21 cellular contexts compared by ENCODE assay signal in the genomic region with DNA sequence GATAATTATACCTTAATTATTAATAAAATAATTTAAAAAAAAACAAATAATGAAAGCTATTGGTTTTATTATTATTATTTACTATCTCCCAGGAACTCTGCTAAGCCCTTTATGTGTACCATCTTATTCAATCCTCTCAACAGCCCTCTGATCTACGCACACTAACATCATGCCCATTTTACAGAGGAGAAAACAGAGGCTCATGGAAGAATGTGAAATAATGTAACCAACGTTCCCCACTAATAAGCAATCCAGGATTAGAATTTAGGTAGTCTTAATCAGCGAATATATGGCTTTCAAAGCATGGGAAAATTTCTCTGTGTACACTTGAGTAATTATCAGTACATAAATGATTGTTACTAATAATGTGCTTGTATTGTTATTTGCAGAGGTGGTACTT.
DNase-seq lines count a peak whose midpoint lies in the region; ATAC-seq, FAIRE-seq and TF ChIP-seq lines count a peak whose summit lies in the region.
"Had no signal": no experiment of that assay in that cellular context is flagged by ENCODE, and none has a peak within 500 bp of the region (broad histone marks: within the 10 kb centered on the region; RNA-seq: fewer than 3 reads in every experiment).

No MANE protein-coding gene starts in this region.

- H3K27me3 ChIP-seq in HepG2 (ENCODE audit: control insufficient read depth in 1 of 2, insufficient read depth in 2 of 2, low read length in 2 of 2): no peaks in the 10 kb centered on the region
- no peaks in the 10 kb centered on the region for H3K27me3 ChIP-seq in right lobe of liver
- no peaks in the 10 kb centered on the region for H3K27me3 ChIP-seq in foreskin keratinocyte

- DNase-seq in HepG2 (ENCODE audit: low spot score) (no peak), right lobe of liver (no peak), epithelial cell of prostate (ENCODE audit: low read depth, low spot score) (no peak), foreskin keratinocyte (no peak), dedifferentiated amniotic fluid mesenchymal stem cell (ENCODE audit: extremely low spot score) (no peak)
- DNase-seq: 8988T; C1 segment of cervical spinal cord; Calu3; CD4-positive, alpha-beta memory T cell; COR-L47; DMS53; DMS79 treated with DMSO at 0.1 percent for 48 hours; GF-D8; H7; HCEC 1CT had no signal

- no peak overlapping the region for H3K4me2 ChIP-seq in HepG2 (ENCODE audit: low read depth, low read length)

- no peaks in the 10 kb centered on the region for H3K4me1 Mint-ChIP-seq in stimulated activated memory B cell treated with anti-CD40 and anti-IgM and Interleukin-4, amounts not matched to agents 10 μg/mL and 1 μg/mL and 100 μg/mL, for 72 hours
- H3K4me1 Mint-ChIP-seq: CD4-positive, alpha-beta memory T cell had no signal

- TF ChIP-seq EP300 in HepG2 (IDR thresholded peaks at IDR 0.05; ENCODE audit: low read depth in 2 of 2, low read length in 2 of 2) (no peak), HepG2 (CRISPR knock-in tag; IDR thresholded peaks at IDR 0.05; ENCODE audit: borderline replicate concordance) (no peak)

- no TSS peak for BruUV-seq in HepG2 (replicated peaks; lab: Mats Ljungman, UMichigan)

- intact Hi-C loops in HepG2 (cut with micrococcal nuclease; ENCODE audit: unreplicated experiment) (no loop called here), right lobe of liver (cut with DNase I) (no loop called here)

- POLR2A ChIA-PET in HepG2 (lab: Yijun Ruan, JAX): no interaction called here

- no peak for TF ChIP-seq RAD21 in HepG2 (CRISPR knock-in tag; IDR thresholded peaks at IDR 0.05)

- H3K27ac Mint-ChIP-seq in stimulated activated memory B cell treated with anti-CD40 and anti-IgM and Interleukin-4, amounts not matched to agents 10 μg/mL and 1 μg/mL and 100 μg/mL, for 72 hours: no peak overlapping the region
- H3K27ac Mint-ChIP-seq: CD4-positive, alpha-beta memory T cell had no signal

- no peaks in the 10 kb centered on the region for H3K36me3 Mint-ChIP-seq in stimulated activated memory B cell treated with anti-CD40 and anti-IgM and Interleukin-4, amounts not matched to agents 10 μg/mL and 1 μg/mL and 100 μg/mL, for 72 hours

- no peak overlapping the region for H3K4me3 ChIP-seq in HepG2 (replicated peaks in 1 of 3; ENCODE audit: insufficient read depth in 1 of 3, low read depth in 2 of 3, low read length in 3 of 3)
- no peak overlapping the region for H3K4me3 ChIP-seq in right lobe of liver
- H3K4me3 ChIP-seq: GM23248 had no signal

- TF ChIP-seq CTCF in HepG2 (CRISPR knock-in tag; IDR thresholded peaks at IDR 0.05): no peak
- no peak for TF ChIP-seq CTCF in right lobe of liver (IDR thresholded peaks at IDR 0.05)
- TF ChIP-seq CTCF in foreskin keratinocyte (conservative IDR thresholded peaks at IDR 0.05): no peak

- peaks cover 3% of the 10 kb centered on the region for H3K9me3 Mint-ChIP-seq in stimulated activated memory B cell treated with anti-CD40 and anti-IgM and Interleukin-4, amounts not matched to agents 10 μg/mL and 1 μg/mL and 100 μg/mL, for 72 hours

- TF ChIP-seq POLR2A in HepG2 (IDR thresholded peaks at IDR 0.05; ENCODE audit: insufficient read depth in 1 of 2, low read depth in 2 of 2, low read length in 2 of 2) (no peak), right lobe of liver (IDR thresholded peaks at IDR 0.05) (no peak)

- ATAC-seq in HepG2 (no peak), right lobe of liver (no peak), foreskin keratinocyte (no peak), GM19452 (IDR thresholded peaks at IDR 0.05; ENCODE audit: unreplicated experiment) (no peak)
- ATAC-seq in stimulated activated memory B cell treated with anti-CD40 and anti-IgM and Interleukin-4, amounts not matched to agents 10 μg/mL and 1 μg/mL and 100 μg/mL, for 72 hours: no peak

- no peaks in the 10 kb centered on the region for H3K4me1 ChIP-seq in HepG2 (ENCODE audit: insufficient read depth, low read length)
- no peaks in the 10 kb centered on the region for H3K4me1 ChIP-seq in right lobe of liver
- no peaks in the 10 kb centered on the region for H3K4me1 ChIP-seq in foreskin keratinocyte

- no peak overlapping the region for H3K9ac ChIP-seq in HepG2 (ENCODE audit: insufficient read depth, low read depth, low read length)
- H3K9ac ChIP-seq: GM23248 had no signal

- no peaks in the 10 kb centered on the region for H3K79me2 ChIP-seq in HepG2 (ENCODE audit: insufficient read depth, low read length)

- peaks cover 25% of the 10 kb centered on the region for H3K27me3 Mint-ChIP-seq in stimulated activated memory B cell treated with anti-CD40 and anti-IgM and Interleukin-4, amounts not matched to agents 10 μg/mL and 1 μg/mL and 100 μg/mL, for 72 hours

- no peaks in the 10 kb centered on the region for H4K20me1 ChIP-seq in HepG2 (ENCODE audit: insufficient read depth, low read length)

- in situ Hi-C loops in HepG2 (cut with HindIII; ENCODE audit: extremely low pct_ligation_motif_present, low pct_unique_long_range_greater_than_20kb): no loop called here

- H3K4me3 Mint-ChIP-seq in stimulated activated memory B cell treated with anti-CD40 and anti-IgM and Interleukin-4, amounts not matched to agents 10 μg/mL and 1 μg/mL and 100 μg/mL, for 72 hours: no peak overlapping the region
- H3K4me3 Mint-ChIP-seq: CD4-positive, alpha-beta memory T cell had no signal

- CTCF ChIA-PET in HepG2 (lab: Yijun Ruan, JAX; ENCODE audit: low intra/inter-chr PET ratio, low total read pairs): no interaction called here

- H3K9me3 ChIP-seq in HepG2 (ENCODE audit: low read length): peaks cover 6% of the 10 kb centered on the region
- no peaks in the 10 kb centered on the region for H3K9me3 ChIP-seq in right lobe of liver

- H2AFZ ChIP-seq in HepG2 (ENCODE audit: low read length): no peak overlapping the region
- H2AFZ ChIP-seq: GM23248 had no signal

- FAIRE-seq in HepG2 (lab: Jason Lieb, UNC): no peak
- FAIRE-seq: GM12891, GM18507, H1 had no signal

- H3K36me3 ChIP-seq in HepG2 (replicated peaks in 1 of 2; ENCODE audit: control insufficient read depth in 1 of 2, insufficient read depth in 2 of 2, low read length in 2 of 2) (no peaks in the 10 kb centered on the region), right lobe of liver (no peaks in the 10 kb centered on the region)

- WGBS in HepG2 (ENCODE audit: low lambda C conversion rate): 2% methylated on average over 3 of the region's 3 CpGs
- WGBS in right lobe of liver (ENCODE audit: insufficient coverage, low coverage, low lambda C conversion rate, missing lambda C conversion rate): 80% methylated on average over 3 of the region's 3 CpGs

- H3K27ac ChIP-seq in HepG2 (ENCODE audit: extremely low read length, insufficient read depth, low read length): no peak overlapping the region
- no peak overlapping the region for H3K27ac ChIP-seq in right lobe of liver
- peak overlapping the region; percentile 73 for H3K27ac ChIP-seq in epithelial cell of prostate
- H3K27ac ChIP-seq in foreskin keratinocyte: peak overlapping the region; percentile 50
- H3K27ac ChIP-seq: GM23248 had no signal

TF ChIP-seq in HepG2, 621 proteins besides CTCF, POLR2A, EP300 and RAD21:
- TF ChIP-seq CEBPG (CRISPR knock-in tag; IDR thresholded peaks at IDR 0.05) (no peak), ZNF629 (CRISPR knock-in tag; conservative IDR thresholded peaks at IDR 0.05) (peak; percentile 58), AKAP8 (CRISPR knock-in tag; IDR thresholded peaks at IDR 0.05) (no peak), NR3C1 (CRISPR knock-in tag; IDR thresholded peaks at IDR 0.05) (no peak)

Comparison
In these comparisons a context has a peak if more than half of its experiments do, and no peak if none do; other contexts are left out.
1. H3K27ac ChIP-seq: peak in epithelial cell of prostate (single experiment) and foreskin keratinocyte (single experiment); none in HepG2 (single experiment) and right lobe of liver (0 of 3).